ENCODE assay signal across 1 cellular context in genomic region chr16:47211218-47211617, GRCh38.
TF ChIP-seq lines count a peak whose summit lies in the region.

No MANE protein-coding gene starts in this region.

TF ChIP-seq in HepG2, 621 proteins besides CTCF, POLR2A, EP300 and RAD21 (continued from another document):
- TF ChIP-seq GRHL1 (CRISPR knock-in tag; conservative IDR thresholded peaks at IDR 0.05) (no peak), MAFK (conservative IDR thresholded peaks at IDR 0.05 in 1 of 2, IDR thresholded peaks at IDR 0.05 in 1 of 2; ENCODE audit: low read length in 2 of 2) (peak; percentile 99), MAFF (IDR thresholded peaks at IDR 0.05; ENCODE audit: low read depth, low read length) (peak; percentile 99)
